ENCODE assay signal across 28 cellular contexts in genomic region chr22:26964642-26965041, GRCh38.
"Had no signal": no experiment of that assay in that cellular context is flagged by ENCODE, and none has a peak within 500 bp of the region (broad histone marks: within the 10 kb centered on the region; RNA-seq: fewer than 3 reads in every experiment).

No MANE protein-coding gene starts in this region.

- H3K27me3 ChIP-seq: colonic mucosa, esophagus muscularis mucosa, gastroesophageal sphincter had no signal

- H3K36me3 ChIP-seq: colonic mucosa, esophagus muscularis mucosa, esophagus squamous epithelium, gastrocnemius medialis, gastroesophageal sphincter, heart left ventricle, heart right ventricle had no signal

- ATAC-seq: effector memory CD8-positive, alpha-beta T cell; esophagus mucosa; foreskin keratinocyte; gastrocnemius medialis; gastroesophageal sphincter; heart left ventricle; heart right ventricle had no signal

- DNase-seq: colonic mucosa; cortex of kidney; dermis blood vessel endothelial cell; dorsolateral prefrontal cortex; effector CD4-positive, alpha-beta T cell; effector CD8-positive, alpha-beta T cell; effector memory CD4-positive, alpha-beta T cell; effector memory CD8-positive, alpha-beta T cell; endodermal cell; erythroblast; esophagus squamous epithelium; foreskin fibroblast; foreskin keratinocyte; foreskin melanocyte; gastrocnemius medialis; glutamatergic neuron; head of caudate nucleus; heart left ventricle; heart right ventricle had no signal

- H3K9me3 ChIP-seq: colonic mucosa, esophagus muscularis mucosa, esophagus squamous epithelium, gastrocnemius medialis had no signal

- FAIRE-seq: colon, endometrium, endothelial cell of umbilical vein, frontal cortex had no signal

- H3K4me1 ChIP-seq: colonic mucosa, esophagus muscularis mucosa, esophagus squamous epithelium, foreskin keratinocyte, gastrocnemius medialis, gastroesophageal sphincter, heart left ventricle, heart right ventricle had no signal

- H3K27ac ChIP-seq: colonic mucosa, coronary artery, dorsolateral prefrontal cortex, epithelial cell of prostate, esophagus muscularis mucosa, esophagus squamous epithelium, foreskin keratinocyte, gastrocnemius medialis, gastroesophageal sphincter, heart left ventricle, heart right ventricle had no signal

- H3K4me3 ChIP-seq: colonic mucosa, coronary artery, dorsolateral prefrontal cortex, esophagus muscularis mucosa, esophagus squamous epithelium, gastrocnemius medialis, gastroesophageal sphincter, heart left ventricle, heart right ventricle had no signal
